Comparison of ENCODE assay signal across 8 cellular contexts in genomic region chr13:79775830-79776229, GRCh38.
A peak's percentile ranks its signal among the peaks of the same experiment; 100 is the strongest.
DNase-seq lines count a peak whose midpoint lies in the region; ATAC-seq and TF ChIP-seq lines count a peak whose summit lies in the region.

No MANE protein-coding gene starts in this region.

- H3K27ac ChIP-seq in Karpas-422 (ENCODE audit: low read length) (no peak overlapping the region), WERI-Rb-1 (no peak overlapping the region), iPS DF 6.9 (ENCODE audit: low read length) (no peak overlapping the region)

- H3K4me3 ChIP-seq in Karpas-422 (ENCODE audit: low read length) (no peak overlapping the region), WERI-Rb-1 (ENCODE audit: low read depth, low read length) (no peak overlapping the region), iPS DF 6.9 (ENCODE audit: low read length) (no peak overlapping the region)

- no peaks in the 10 kb centered on the region for H3K9me2 ChIP-seq in Karpas-422 (replicated peaks; ENCODE audit: insufficient read depth, low read length)

- peak; percentile 36; the same call in 1 of the 2 replicates for TF ChIP-seq CTCF in WERI-Rb-1 (IDR thresholded peaks at IDR 0.05; ENCODE audit: low read depth, low read length)

- H3K27me3 ChIP-seq in Karpas-422 (ENCODE audit: low read length) (no peaks in the 10 kb centered on the region; the same call in 1 of the 2 replicates), WERI-Rb-1 (ENCODE audit: insufficient read depth, low read depth, severe bottlenecking) (no peaks in the 10 kb centered on the region), iPS DF 6.9 (ENCODE audit: control insufficient read depth, insufficient read depth, low read length) (no peaks in the 10 kb centered on the region)

- no peak overlapping the region for H3K4me2 ChIP-seq in Karpas-422 (ENCODE audit: low read depth, low read length, poor library complexity, severe bottlenecking)

- DNase-seq in DMS53 (lab: John Stamatoyannopoulos, UW) (peak; percentile 36), DMS53 treated with DMSO at 0.1 percent for 48 hours (lab: John Stamatoyannopoulos, UW; ENCODE audit: unreplicated experiment) (no peak), Karpas-422 (peak; percentile 48), WERI-Rb-1 (peak; percentile 18), iPS DF 6.9 (ENCODE audit: low read depth, low spot score) (peak; percentile 29), stromal cell of bone marrow (ENCODE audit: low read depth) (peak; percentile 65)
- DNase-seq in activated CD8-positive, alpha-beta memory T cell treated with anti-CD3 and anti-CD28 coated beads, Interleukin-2, amount 50 U/mL, for 4 hours = no peak

- H3K9ac ChIP-seq in Karpas-422 (ENCODE audit: low read length) = no peak overlapping the region

- WGBS in iPS DF 6.9 (ENCODE audit: insufficient coverage, insufficient read length) = no CpG with 5 or more reads among the region's 1 CpG

- H2AFZ ChIP-seq in Karpas-422 (ENCODE audit: low read length) = no peak overlapping the region

- no peaks in the 10 kb centered on the region for H4K20me1 ChIP-seq in Karpas-422 (ENCODE audit: insufficient read depth, low read depth, low read length)

- H3K36me3 ChIP-seq in Karpas-422 (ENCODE audit: insufficient read depth, low read length) = no peaks in the 10 kb centered on the region
- no peaks in the 10 kb centered on the region for H3K36me3 ChIP-seq in WERI-Rb-1
- no peaks in the 10 kb centered on the region for H3K36me3 ChIP-seq in iPS DF 6.9 (ENCODE audit: control insufficient read depth, insufficient read depth, low read length)

- no peaks in the 10 kb centered on the region for H3K79me2 ChIP-seq in Karpas-422 (ENCODE audit: low read length)

- H3K4me1 ChIP-seq in Karpas-422 (ENCODE audit: low read length) = no peaks in the 10 kb centered on the region
- no peaks in the 10 kb centered on the region for H3K4me1 ChIP-seq in iPS DF 6.9 (ENCODE audit: control insufficient read depth, insufficient read depth, low read length)

- H3K9me3 ChIP-seq in Karpas-422 (ENCODE audit: low read length) (no peaks in the 10 kb centered on the region), WERI-Rb-1 (ENCODE audit: severe bottlenecking) (no peaks in the 10 kb centered on the region), iPS DF 6.9 (ENCODE audit: control insufficient read depth, insufficient read depth, low read length) (no peaks in the 10 kb centered on the region)

- no peak for ATAC-seq in HG02840 (IDR thresholded peaks at IDR 0.05; ENCODE audit: low FRiP score, unreplicated experiment)

Comparison
In these comparisons a context has a peak if more than half of its experiments do, and no peak if none do; other contexts are left out.
1. DNase-seq: peak in DMS53 (single experiment), Karpas-422 (single experiment), WERI-Rb-1 (single experiment), iPS DF 6.9 (single experiment) and stromal cell of bone marrow (single experiment); none in DMS53 treated with DMSO at 0.1 percent for 48 hours (single experiment) and activated CD8-positive, alpha-beta memory T cell treated with anti-CD3 and anti-CD28 coated beads, Interleukin-2, amount 50 U/mL, for 4 hours (single experiment).